ENCODE assay signal across 10 cellular contexts in the genomic region with DNA sequence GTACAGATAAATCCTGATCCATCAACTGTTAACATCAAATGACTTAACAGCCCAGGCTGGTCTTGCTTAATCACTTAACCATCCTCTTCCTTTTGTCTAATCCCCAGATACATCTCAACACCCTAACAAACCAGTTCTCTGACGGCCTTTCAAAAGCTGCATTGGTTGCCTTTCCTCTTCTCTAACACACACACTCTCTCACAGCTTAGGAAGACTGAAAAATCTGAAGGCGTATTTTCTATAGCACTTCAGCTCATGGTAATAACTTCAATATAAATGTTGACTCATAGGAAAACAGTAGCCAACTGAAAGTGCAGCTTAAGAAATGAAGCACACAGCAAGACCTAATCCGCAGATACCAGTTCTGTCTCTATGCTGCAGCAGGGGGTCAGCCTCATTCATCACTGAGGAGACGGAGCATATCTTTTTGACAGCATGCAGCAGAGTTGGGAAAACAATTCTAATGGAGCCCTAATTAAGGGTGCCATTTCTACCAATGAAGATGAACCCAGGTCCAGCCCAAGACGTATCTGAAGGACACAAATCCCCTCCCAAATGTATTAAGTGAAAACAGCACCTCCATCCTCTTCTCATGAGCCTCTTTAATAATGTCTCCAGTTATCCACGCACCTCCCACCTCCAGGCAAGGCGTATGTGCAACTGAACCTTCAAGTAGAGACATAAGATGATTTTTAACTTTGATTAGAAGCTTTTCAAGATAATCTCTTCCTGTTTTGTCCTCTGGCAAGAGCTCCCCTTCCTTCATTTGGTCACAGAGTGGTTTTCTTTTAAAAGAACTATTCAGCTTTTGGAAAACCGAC.
DNase-seq lines count a peak whose midpoint lies in the region; ATAC-seq and TF ChIP-seq lines count a peak whose summit lies in the region.
"Had no signal": no experiment of that assay in that cellular context is flagged by ENCODE, and none has a peak within 500 bp of the region (broad histone marks: within the 10 kb centered on the region; RNA-seq: fewer than 3 reads in every experiment).

No MANE protein-coding gene starts in this region.

- peaks cover 13% of the 10 kb centered on the region for H3K27me3 Mint-ChIP-seq in T-helper 1 cell treated with Interleukin-12 subunit alpha and Interleukin-12 subunit beta and Interleukin-4 antibody, amounts not matched to agents 30 μg/mL and 1 μg/mL, for 36 hours (ENCODE audit: low read depth)
- peaks cover 16% of the 10 kb centered on the region for H3K27me3 Mint-ChIP-seq in activated CD8-positive, alpha-beta T cell treated with anti-CD3 and anti-CD28 coated beads for 36 hours
- peaks cover 64% of the 10 kb centered on the region for H3K27me3 Mint-ChIP-seq in stimulated activated memory B cell treated with anti-CD40 and anti-IgM and Interleukin-4, amounts not matched to agents 10 μg/mL and 1 μg/mL and 100 μg/mL, for 72 hours

- no peak overlapping the region for H3K9ac ChIP-seq in parathyroid adenoma

- peak overlapping the region; percentile 18 for H3K4me3 Mint-ChIP-seq in T-helper 1 cell treated with Interleukin-12 subunit alpha and Interleukin-12 subunit beta and Interleukin-4 antibody, amounts not matched to agents 30 μg/mL and 1 μg/mL, for 36 hours
- H3K4me3 Mint-ChIP-seq in activated CD8-positive, alpha-beta T cell treated with anti-CD3 and anti-CD28 coated beads for 36 hours = peak overlapping the region; percentile 41
- no peak overlapping the region for H3K4me3 Mint-ChIP-seq in stimulated activated memory B cell treated with anti-CD40 and anti-IgM and Interleukin-4, amounts not matched to agents 10 μg/mL and 1 μg/mL and 100 μg/mL, for 72 hours

- POLR2A ChIA-PET in activated CD8-positive, alpha-beta T cell treated with anti-CD3 and anti-CD28 coated beads for 36 hours (lab: Charles Lee) = interaction anchor here (0.8 kb wide), 1 partner anchor 10 kb away, joined by 3 read pairs; no protein-coding TSS in a partner anchor

- H3K9me3 ChIP-seq in parathyroid adenoma (ENCODE audit: control insufficient read depth, low read length) = no peaks in the 10 kb centered on the region

- H3K79me2 ChIP-seq in parathyroid adenoma = no peaks in the 10 kb centered on the region

- intact Hi-C loops in activated CD8-positive, alpha-beta T cell treated with anti-CD3 and anti-CD28 coated beads for 36 hours (cut with micrococcal nuclease) = no loop called here

- no peak overlapping the region for H3K4me3 ChIP-seq in parathyroid adenoma (ENCODE audit: low read depth, low read length)

- ATAC-seq in HG03378 (IDR thresholded peaks at IDR 0.05; ENCODE audit: unreplicated experiment) (peak; percentile 6), HG02885 (IDR thresholded peaks at IDR 0.05; ENCODE audit: poor library complexity, unreplicated experiment) (no peak)
- peak; percentile 39 for ATAC-seq in activated CD8-positive, alpha-beta T cell treated with anti-CD3 and anti-CD28 coated beads for 36 hours
- no peak for ATAC-seq in stimulated activated memory B cell treated with anti-CD40 and anti-IgM and Interleukin-4, amounts not matched to agents 10 μg/mL and 1 μg/mL and 100 μg/mL, for 72 hours

- H3K4me2 ChIP-seq in parathyroid adenoma (ENCODE audit: low read length) = no peak overlapping the region

- H3K4me1 ChIP-seq in parathyroid adenoma = no peaks in the 10 kb centered on the region

- no peak overlapping the region for H3K27ac ChIP-seq in parathyroid adenoma

- peak overlapping the region; percentile 48 for H2AFZ ChIP-seq in parathyroid adenoma

- no peaks in the 10 kb centered on the region for H3K27me3 ChIP-seq in parathyroid adenoma (ENCODE audit: control insufficient read depth, insufficient read depth, low read length)

- peaks cover 3% of the 10 kb centered on the region for H3K9me3 Mint-ChIP-seq in T-helper 1 cell treated with Interleukin-12 subunit alpha and Interleukin-12 subunit beta and Interleukin-4 antibody, amounts not matched to agents 30 μg/mL and 1 μg/mL, for 36 hours
- no peaks in the 10 kb centered on the region for H3K9me3 Mint-ChIP-seq in activated CD8-positive, alpha-beta T cell treated with anti-CD3 and anti-CD28 coated beads for 36 hours
- peaks cover 5% of the 10 kb centered on the region for H3K9me3 Mint-ChIP-seq in stimulated activated memory B cell treated with anti-CD40 and anti-IgM and Interleukin-4, amounts not matched to agents 10 μg/mL and 1 μg/mL and 100 μg/mL, for 72 hours

- H3K36me3 Mint-ChIP-seq in T-helper 1 cell treated with Interleukin-12 subunit alpha and Interleukin-12 subunit beta and Interleukin-4 antibody, amounts not matched to agents 30 μg/mL and 1 μg/mL, for 36 hours (ENCODE audit: low read depth) = no peaks in the 10 kb centered on the region
- H3K36me3 Mint-ChIP-seq in activated CD8-positive, alpha-beta T cell treated with anti-CD3 and anti-CD28 coated beads for 36 hours (ENCODE audit: low read depth) = no peaks in the 10 kb centered on the region
- H3K36me3 Mint-ChIP-seq in stimulated activated memory B cell treated with anti-CD40 and anti-IgM and Interleukin-4, amounts not matched to agents 10 μg/mL and 1 μg/mL and 100 μg/mL, for 72 hours = peaks cover 1% of the 10 kb centered on the region

- peak overlapping the region; percentile 39 for H3K27ac Mint-ChIP-seq in T-helper 1 cell treated with Interleukin-12 subunit alpha and Interleukin-12 subunit beta and Interleukin-4 antibody, amounts not matched to agents 30 μg/mL and 1 μg/mL, for 36 hours
- H3K27ac Mint-ChIP-seq in activated CD8-positive, alpha-beta T cell treated with anti-CD3 and anti-CD28 coated beads for 36 hours = peak overlapping the region; percentile 70
- no peak overlapping the region for H3K27ac Mint-ChIP-seq in stimulated activated memory B cell treated with anti-CD40 and anti-IgM and Interleukin-4, amounts not matched to agents 10 μg/mL and 1 μg/mL and 100 μg/mL, for 72 hours

- no peak for DNase-seq in T-helper 1 cell
- DNase-seq in activated CD8-positive, alpha-beta T cell treated with anti-CD3 and anti-CD28 coated beads for 36 hours = no peak
- no peak for DNase-seq in SW480 (ENCODE audit: low spot score)
- DNase-seq: kidney, NCI-H774 had no signal

- CTCF ChIA-PET in activated CD8-positive, alpha-beta T cell treated with anti-CD3 and anti-CD28 coated beads for 36 hours (lab: Charles Lee) = interaction anchor here (0.7 to 1.5 kb wide), 5 partner anchors 9 to 61 kb away, joined by 3 to 4 read pairs (median 3); no protein-coding TSS in a partner anchor

- TF ChIP-seq CTCF in activated CD8-positive, alpha-beta T cell treated with anti-CD3 and anti-CD28 coated beads for 36 hours (IDR thresholded peaks at IDR 0.05) = no peak
- no peak for TF ChIP-seq CTCF in parathyroid adenoma (IDR thresholded peaks at IDR 0.05)

- H3K36me3 ChIP-seq in parathyroid adenoma (ENCODE audit: control insufficient read depth, insufficient read depth, low read length) = no peaks in the 10 kb centered on the region

- peaks cover 8% of the 10 kb centered on the region for H3K4me1 Mint-ChIP-seq in T-helper 1 cell treated with Interleukin-12 subunit alpha and Interleukin-12 subunit beta and Interleukin-4 antibody, amounts not matched to agents 30 μg/mL and 1 μg/mL, for 36 hours (ENCODE audit: low read depth)
- H3K4me1 Mint-ChIP-seq in activated CD8-positive, alpha-beta T cell treated with anti-CD3 and anti-CD28 coated beads for 36 hours (ENCODE audit: low read depth) = peaks cover 12% of the 10 kb centered on the region
- no peaks in the 10 kb centered on the region for H3K4me1 Mint-ChIP-seq in stimulated activated memory B cell treated with anti-CD40 and anti-IgM and Interleukin-4, amounts not matched to agents 10 μg/mL and 1 μg/mL and 100 μg/mL, for 72 hours

Comparison
In these comparisons a context has a peak if more than half of its experiments do, and no peak if none do; other contexts are left out.
1. ATAC-seq: peak in HG03378 (single experiment) and activated CD8-positive, alpha-beta T cell treated with anti-CD3 and anti-CD28 coated beads for 36 hours (single experiment); none in stimulated activated memory B cell treated with anti-CD40 and anti-IgM and Interleukin-4, amounts not matched to agents 10 μg/mL and 1 μg/mL and 100 μg/mL, for 72 hours (single experiment) and HG02885 (single experiment).